ENCODE assay signal across 9 cellular contexts in the genomic region with DNA sequence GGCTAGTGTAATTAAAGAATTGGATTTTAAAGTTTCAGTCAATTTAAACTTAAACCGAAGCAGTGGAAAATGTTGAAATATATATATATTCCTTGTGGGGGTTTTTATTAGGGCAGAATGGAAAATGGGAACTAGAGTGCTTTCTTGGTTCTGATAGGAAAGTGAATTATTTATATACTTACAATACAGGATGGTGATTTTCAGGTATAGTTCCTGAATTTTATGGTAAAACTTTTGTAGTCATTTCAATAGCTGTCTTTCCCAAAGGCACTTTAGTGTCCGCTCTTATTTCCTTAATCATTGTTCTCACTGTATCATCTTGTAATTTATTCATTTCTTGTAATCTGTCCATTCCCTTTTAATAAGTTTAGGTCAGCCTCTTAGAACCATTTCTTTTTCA. TPM values are rescaled to one million over a fixed set of nuclear protein-coding genes. Genes with fewer than 3 reads are reported as not detected.
DNase-seq lines count a peak whose midpoint lies in the region; ATAC-seq and TF ChIP-seq lines count a peak whose summit lies in the region.
"Had no signal": no experiment of that assay in that cellular context is flagged by ENCODE, and none has a peak within 500 bp of the region (broad histone marks: within the 10 kb centered on the region; RNA-seq: fewer than 3 reads in every experiment).

No MANE protein-coding gene starts in this region.

- H3K4me2 ChIP-seq in fibroblast of lung (ENCODE audit: extremely low read depth, insufficient read depth, low read length) (peak overlapping the region; percentile 77), neuronal stem cell (ENCODE audit: insufficient read depth, low read length, poor library complexity, severe bottlenecking) (no peak overlapping the region)

- peaks cover 66% of the 10 kb centered on the region for H3K36me3 Mint-ChIP-seq in T-helper 2 cell treated with Interferon-gamma antibody and Interleukin-4, amounts not matched to agents 5 μg/mL and 100 μg/mL, for 36 hours (ENCODE audit: low read depth)
- H3K36me3 Mint-ChIP-seq in T-helper 17 cell (ENCODE audit: low read depth), result peaks cover 3% of the 10 kb centered on the region

- H3K4me1 Mint-ChIP-seq in T-helper 2 cell treated with Interferon-gamma antibody and Interleukin-4, amounts not matched to agents 5 μg/mL and 100 μg/mL, for 36 hours (ENCODE audit: low read depth), result peaks cover 53% of the 10 kb centered on the region
- peaks cover 43% of the 10 kb centered on the region for H3K4me1 Mint-ChIP-seq in T-helper 17 cell

- TF ChIP-seq POLR2A in gastrocnemius medialis (IDR thresholded peaks at IDR 0.05), result no peak

- peak overlapping the region; percentile 80 to 95 (median 92) for H3K4me3 ChIP-seq in fibroblast of lung (replicated peaks in 1 of 4; ENCODE audit: control extremely low read depth in 1 of 4, insufficient read depth in 1 of 4, low read depth in 3 of 4, low read length in 4 of 4)
- H3K4me3 ChIP-seq in gastrocnemius medialis, result peak overlapping the region in 1 of 4 donors; percentile 70
- peak overlapping the region in 1 of 2 donors; percentile 79 for H3K4me3 ChIP-seq in neuronal stem cell (ENCODE audit: low read length in 2 of 2)

- H3K36me3 ChIP-seq in fibroblast of lung (ENCODE audit: control insufficient read depth, insufficient read depth, low read length) (peaks cover 26% of the 10 kb centered on the region), gastrocnemius medialis (peaks cover 7 to 57% of the 10 kb centered on the region in 2 donors), neuronal stem cell (replicated peaks in 1 of 2; ENCODE audit: control insufficient read depth in 2 of 2, insufficient read depth in 2 of 2, low read length in 2 of 2) (peaks cover 32 to 65% of the 10 kb centered on the region in 2 donors)

- H3K27me3 ChIP-seq in fibroblast of lung (ENCODE audit: control insufficient read depth, insufficient read depth, low read length) (no peaks in the 10 kb centered on the region), gastrocnemius medialis (no peaks in the 10 kb centered on the region), neuronal stem cell (ENCODE audit: control insufficient read depth in 3 of 3, insufficient read depth in 3 of 3, low read depth in 1 of 3, low read length in 3 of 3) (no peaks in the 10 kb centered on the region)

- intact Hi-C loops in gastrocnemius medialis (cut with DNase I; ENCODE audit: low total_unique reads), result no loop called here

- WGBS in neuronal stem cell (ENCODE audit: extremely low coverage in 2 of 2, insufficient read length in 2 of 2, insufficient replicate concordance in 1 of 2), 2 donors, result no CpG with 5 or more reads among the region's 2 CpGs

- TF ChIP-seq CTCF in fibroblast of lung (conservative IDR thresholded peaks at IDR 0.05 in 1 of 2, IDR thresholded peaks at IDR 0.05 in 1 of 2; ENCODE audit: low read depth in 1 of 2, low read length in 2 of 2) (no peak), gastrocnemius medialis (IDR thresholded peaks at IDR 0.05 in 4 of 5, conservative IDR thresholded peaks at IDR 0.05 in 1 of 5) (no peak)

- H2AFZ ChIP-seq in fibroblast of lung (ENCODE audit: low read length), result no peak overlapping the region
- no peak overlapping the region for H2AFZ ChIP-seq in neuronal stem cell (ENCODE audit: low read length)

- no peaks in the 10 kb centered on the region for H3K9me3 ChIP-seq in T-helper 17 cell (ENCODE audit: control insufficient read depth, low read length, poor library complexity, severe bottlenecking)
- H3K9me3 ChIP-seq in fibroblast of lung (ENCODE audit: control insufficient read depth, insufficient read depth, low read depth, low read length), result no peaks in the 10 kb centered on the region
- H3K9me3 ChIP-seq in gastrocnemius medialis, result no peaks in the 10 kb centered on the region
- H3K9me3 ChIP-seq in neuronal stem cell (replicated peaks in 1 of 2; ENCODE audit: control insufficient read depth in 2 of 2, insufficient read depth in 1 of 2, low read depth in 1 of 2, low read length in 2 of 2), result no peaks in the 10 kb centered on the region

- H3K27me3 Mint-ChIP-seq in T-helper 2 cell treated with Interferon-gamma antibody and Interleukin-4, amounts not matched to agents 5 μg/mL and 100 μg/mL, for 36 hours (ENCODE audit: low read depth), result no peaks in the 10 kb centered on the region
- no peaks in the 10 kb centered on the region for H3K27me3 Mint-ChIP-seq in T-helper 17 cell

- H2BK120ac ChIP-seq in neuronal stem cell (ENCODE audit: low read depth, low read length), result no peak overlapping the region

- H3K4me1 ChIP-seq in fibroblast of lung (ENCODE audit: control insufficient read depth, extremely low read depth, insufficient read depth, low read length) (peaks cover 8% of the 10 kb centered on the region), gastrocnemius medialis (peaks cover 26% of the 10 kb centered on the region in 2 donors), neuronal stem cell (ENCODE audit: control insufficient read depth in 2 of 2, insufficient read depth in 1 of 2, low read depth in 1 of 2, low read length in 2 of 2) (peaks cover 10% of the 10 kb centered on the region in 2 donors)

- no peak overlapping the region for H2BK12ac ChIP-seq in neuronal stem cell (ENCODE audit: low read length)

- H3K79me2 ChIP-seq in fibroblast of lung (ENCODE audit: control insufficient read depth, insufficient read depth, low read length), result peaks cover 47% of the 10 kb centered on the region

- no peak overlapping the region for H4K8ac ChIP-seq in neuronal stem cell (ENCODE audit: low read depth, low read length)

- ATAC-seq in T-helper 17 cell (no peak), gastrocnemius medialis (no peak), HG03342 (IDR thresholded peaks at IDR 0.05; ENCODE audit: unreplicated experiment) (no peak)

- no peak overlapping the region for H3K27ac ChIP-seq in fibroblast of lung (ENCODE audit: insufficient read depth, low read length)
- H3K27ac ChIP-seq in gastrocnemius medialis, result peak overlapping the region in 3 of 4 donors; percentile 81 to 89 (median 84)
- H3K27ac ChIP-seq in neuronal stem cell (replicated peaks; ENCODE audit: low read length), result no peak overlapping the region

- no peak overlapping the region for H2AK5ac ChIP-seq in neuronal stem cell (ENCODE audit: low read depth, low read length)

- no peak for DNase-seq in T-helper 2 cell treated with Interferon-gamma antibody and Interleukin-4, amounts not matched to agents 5 μg/mL and 100 μg/mL, for 36 hours (ENCODE audit: low spot score)
- DNase-seq in T-helper 2 cell (no peak), T-helper 17 cell (no peak), fibroblast of lung (ENCODE audit: low read depth in 2 of 2) (no peak), gastrocnemius medialis (no peak), neuronal stem cell (ENCODE audit: low spot score) (no peak)
- DNase-seq in stimulated activated naive CD4-positive, alpha-beta T cell (lab: John Stamatoyannopoulos, UW), result no peak
- DNase-seq: NCI-H226 had no signal

- H3K9ac ChIP-seq in fibroblast of lung (ENCODE audit: insufficient read depth, low read length) (no peak overlapping the region), neuronal stem cell (ENCODE audit: low read depth, low read length, poor library complexity) (no peak overlapping the region)

- H3K79me1 ChIP-seq in neuronal stem cell (ENCODE audit: low read depth, low read length), result peaks cover 2% of the 10 kb centered on the region

- no peak overlapping the region for H3K4ac ChIP-seq in neuronal stem cell (ENCODE audit: low read length)

- no peak overlapping the region for H2BK5ac ChIP-seq in neuronal stem cell (ENCODE audit: low read length)

- peaks cover 2% of the 10 kb centered on the region for H4K20me1 ChIP-seq in fibroblast of lung (ENCODE audit: control insufficient read depth, extremely low read depth, insufficient read depth, low read length)

- no peaks in the 10 kb centered on the region for H3K9me3 Mint-ChIP-seq in T-helper 2 cell treated with Interferon-gamma antibody and Interleukin-4, amounts not matched to agents 5 μg/mL and 100 μg/mL, for 36 hours

- no peak overlapping the region for H3K23ac ChIP-seq in neuronal stem cell (ENCODE audit: low read depth, low read length, poor library complexity)

- in situ Hi-C loops in gastrocnemius medialis (cut with MboI; ENCODE audit: low sequenced_read_pairs in 4 of 4), result loop anchor here in 3 of 4 donors (25.0 kb wide), 3 partner anchors 662 to 1237 kb away; no protein-coding TSS in a partner anchor

- H3K27ac Mint-ChIP-seq in T-helper 2 cell treated with Interferon-gamma antibody and Interleukin-4, amounts not matched to agents 5 μg/mL and 100 μg/mL, for 36 hours, result peak overlapping the region; percentile 45
- H3K27ac Mint-ChIP-seq in T-helper 17 cell, result peak overlapping the region; percentile 97

- H3K14ac ChIP-seq in neuronal stem cell (ENCODE audit: low read length), result no peak overlapping the region

- H3K4me3 Mint-ChIP-seq in T-helper 2 cell treated with Interferon-gamma antibody and Interleukin-4, amounts not matched to agents 5 μg/mL and 100 μg/mL, for 36 hours, result peak overlapping the region; percentile 99
- peak overlapping the region; percentile 28 for H3K4me3 Mint-ChIP-seq in T-helper 17 cell

- no peak overlapping the region for H4K91ac ChIP-seq in neuronal stem cell (ENCODE audit: low read depth, low read length, poor library complexity)

- no peak overlapping the region for H3K18ac ChIP-seq in neuronal stem cell (ENCODE audit: low read length)

- H2BK15ac ChIP-seq in neuronal stem cell (ENCODE audit: low read length), result no peak overlapping the region

RNA-seq across cellular contexts. Expression of a gene that starts 1.9 kb away (rescaled TPM):
- total RNA-seq in T-helper 17 cell (1,000 to 10,000 TPM; 3,101 to 3,324 TPM), fibroblast of lung (3,233 and 3,423 TPM in 2 replicates), gastrocnemius medialis (1,000 to 10,000 TPM; 1,065 to 1,506 (median 1,390) TPM)
- 1,592 and 1,688 TPM in 2 replicates for polyA plus RNA-seq in fibroblast of lung
- 5,148 and 5,420 TPM in 2 replicates for polyA plus RNA-seq in fibroblast of lung (2012)
- 265 and 436 TPM in 2 replicates for polyA minus RNA-seq in fibroblast of lung (ENCODE audit: low replicate concordance)
- 12,339 TPM for polyA plus RNA-seq in neuronal stem cell (2013, experiment 1 of 2)
- polyA plus RNA-seq in neuronal stem cell (2013, experiment 2 of 2), result 11,893 TPM

Comparison
In these comparisons a context has a peak if more than half of its experiments do, and no peak if none do; other contexts are left out.
1. H3K27ac ChIP-seq: peak in gastrocnemius medialis (3 of 4); none in fibroblast of lung (single experiment) and neuronal stem cell (single experiment).